1 cellular context compared by ENCODE assay signal in the genomic region with DNA sequence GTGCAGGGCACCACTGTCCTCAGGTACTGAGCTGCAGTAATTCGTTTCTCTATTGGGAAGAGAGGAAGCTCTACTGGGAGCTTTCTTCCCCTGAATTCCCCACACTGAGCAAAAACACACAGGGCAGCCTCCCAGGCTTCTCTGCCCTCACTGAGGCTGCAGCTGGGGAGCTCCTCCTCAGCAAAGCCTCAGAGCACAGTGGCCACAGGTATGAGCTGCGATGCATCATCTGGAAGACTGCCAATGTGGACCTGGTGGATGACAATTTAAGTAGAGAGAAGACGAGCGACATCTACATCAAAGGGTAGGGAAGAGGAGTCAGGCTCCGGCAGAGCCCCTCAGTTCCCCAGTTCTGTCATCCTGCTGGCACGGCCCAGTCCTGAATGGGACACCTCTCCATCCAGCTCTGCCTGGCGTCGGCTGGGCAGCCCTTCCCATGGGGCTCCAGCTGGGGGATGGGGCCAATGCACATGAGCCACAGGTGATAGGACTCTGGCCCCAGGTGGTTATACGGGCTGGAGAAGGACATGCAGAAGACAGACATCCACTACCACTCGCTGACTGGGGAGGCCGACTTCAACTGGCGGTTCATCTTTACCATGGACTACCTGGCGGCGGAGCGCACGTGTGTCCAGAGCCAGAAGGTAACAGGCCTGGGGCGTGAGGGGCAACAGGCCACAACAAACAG.
TF ChIP-seq lines count a peak whose summit lies in the region.

No MANE protein-coding gene starts in this region.

TF ChIP-seq in HCT116, 20 proteins besides CTCF, POLR2A, EP300 and RAD21:
- TF ChIP-seq POLR2AphosphoS5 (IDR thresholded peaks at IDR 0.05; ENCODE audit: low read depth, low read length) (no peak), SIN3A (IDR thresholded peaks at IDR 0.05; ENCODE audit: low read depth) (no peak), ZFX (IDR thresholded peaks at IDR 0.05) (no peak), ZNF274 (IDR thresholded peaks at IDR 0.05; ENCODE audit: low read depth, low read length) (no peak), JUND (IDR thresholded peaks at IDR 0.05) (no peak), CBX3 (IDR thresholded peaks at IDR 0.05; ENCODE audit: low read depth) (no peak), SRF (IDR thresholded peaks at IDR 0.05; ENCODE audit: low read depth) (no peak), YY1 (IDR thresholded peaks at IDR 0.05; ENCODE audit: extremely low read depth, insufficient replicate concordance, low read depth, low read length) (no peak), ELF1 (IDR thresholded peaks at IDR 0.05; ENCODE audit: borderline replicate concordance, low read depth) (no peak), TCF7L2 (IDR thresholded peaks at IDR 0.05; ENCODE audit: borderline replicate concordance, extremely low read depth, insufficient read depth, insufficient read length) (no peak), EZH2phosphoT487 (IDR thresholded peaks at IDR 0.05; ENCODE audit: borderline replicate concordance) (no peak), CEBPB (IDR thresholded peaks at IDR 0.05; ENCODE audit: low read depth) (no peak), SP1 (IDR thresholded peaks at IDR 0.05; ENCODE audit: low read depth) (no peak), EGR1 (IDR thresholded peaks at IDR 0.05; ENCODE audit: low read depth) (no peak), FOSL1 (IDR thresholded peaks at IDR 0.05; ENCODE audit: low read depth) (no peak)
- TF ChIP-seq, protein P1, sequence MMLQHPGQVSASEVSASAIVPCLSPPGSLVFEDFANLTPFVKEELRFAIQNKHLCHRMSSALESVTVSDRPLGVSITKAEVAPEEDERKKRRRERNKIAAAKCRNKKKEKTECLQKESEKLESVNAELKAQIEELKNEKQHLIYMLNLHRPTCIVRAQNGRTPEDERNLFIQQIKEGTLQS (IDR thresholded peaks at IDR 0.05): no peak
- TF ChIP-seq, protein P2, sequence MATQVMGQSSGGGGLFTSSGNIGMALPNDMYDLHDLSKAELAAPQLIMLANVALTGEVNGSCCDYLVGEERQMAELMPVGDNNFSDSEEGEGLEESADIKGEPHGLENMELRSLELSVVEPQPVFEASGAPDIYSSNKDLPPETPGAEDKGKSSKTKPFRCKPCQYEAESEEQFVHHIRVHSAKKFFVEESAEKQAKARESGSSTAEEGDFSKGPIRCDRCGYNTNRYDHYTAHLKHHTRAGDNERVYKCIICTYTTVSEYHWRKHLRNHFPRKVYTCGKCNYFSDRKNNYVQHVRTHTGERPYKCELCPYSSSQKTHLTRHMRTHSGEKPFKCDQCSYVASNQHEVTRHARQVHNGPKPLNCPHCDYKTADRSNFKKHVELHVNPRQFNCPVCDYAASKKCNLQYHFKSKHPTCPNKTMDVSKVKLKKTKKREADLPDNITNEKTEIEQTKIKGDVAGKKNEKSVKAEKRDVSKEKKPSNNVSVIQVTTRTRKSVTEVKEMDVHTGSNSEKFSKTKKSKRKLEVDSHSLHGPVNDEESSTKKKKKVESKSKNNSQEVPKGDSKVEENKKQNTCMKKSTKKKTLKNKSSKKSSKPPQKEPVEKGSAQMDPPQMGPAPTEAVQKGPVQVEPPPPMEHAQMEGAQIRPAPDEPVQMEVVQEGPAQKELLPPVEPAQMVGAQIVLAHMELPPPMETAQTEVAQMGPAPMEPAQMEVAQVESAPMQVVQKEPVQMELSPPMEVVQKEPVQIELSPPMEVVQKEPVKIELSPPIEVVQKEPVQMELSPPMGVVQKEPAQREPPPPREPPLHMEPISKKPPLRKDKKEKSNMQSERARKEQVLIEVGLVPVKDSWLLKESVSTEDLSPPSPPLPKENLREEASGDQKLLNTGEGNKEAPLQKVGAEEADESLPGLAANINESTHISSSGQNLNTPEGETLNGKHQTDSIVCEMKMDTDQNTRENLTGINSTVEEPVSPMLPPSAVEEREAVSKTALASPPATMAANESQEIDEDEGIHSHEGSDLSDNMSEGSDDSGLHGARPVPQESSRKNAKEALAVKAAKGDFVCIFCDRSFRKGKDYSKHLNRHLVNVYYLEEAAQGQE (IDR thresholded peaks at IDR 0.05; ENCODE audit: low read depth): no peak
- TF ChIP-seq, protein P3, sequence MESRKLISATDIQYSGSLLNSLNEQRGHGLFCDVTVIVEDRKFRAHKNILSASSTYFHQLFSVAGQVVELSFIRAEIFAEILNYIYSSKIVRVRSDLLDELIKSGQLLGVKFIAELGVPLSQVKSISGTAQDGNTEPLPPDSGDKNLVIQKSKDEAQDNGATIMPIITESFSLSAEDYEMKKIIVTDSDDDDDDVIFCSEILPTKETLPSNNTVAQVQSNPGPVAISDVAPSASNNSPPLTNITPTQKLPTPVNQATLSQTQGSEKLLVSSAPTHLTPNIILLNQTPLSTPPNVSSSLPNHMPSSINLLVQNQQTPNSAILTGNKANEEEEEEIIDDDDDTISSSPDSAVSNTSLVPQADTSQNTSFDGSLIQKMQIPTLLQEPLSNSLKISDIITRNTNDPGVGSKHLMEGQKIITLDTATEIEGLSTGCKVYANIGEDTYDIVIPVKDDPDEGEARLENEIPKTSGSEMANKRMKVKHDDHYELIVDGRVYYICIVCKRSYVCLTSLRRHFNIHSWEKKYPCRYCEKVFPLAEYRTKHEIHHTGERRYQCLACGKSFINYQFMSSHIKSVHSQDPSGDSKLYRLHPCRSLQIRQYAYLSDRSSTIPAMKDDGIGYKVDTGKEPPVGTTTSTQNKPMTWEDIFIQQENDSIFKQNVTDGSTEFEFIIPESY (IDR thresholded peaks at IDR 0.05; ENCODE audit: extremely low read depth, insufficient replicate concordance, low read length): no peak
- TF ChIP-seq, protein P4, sequence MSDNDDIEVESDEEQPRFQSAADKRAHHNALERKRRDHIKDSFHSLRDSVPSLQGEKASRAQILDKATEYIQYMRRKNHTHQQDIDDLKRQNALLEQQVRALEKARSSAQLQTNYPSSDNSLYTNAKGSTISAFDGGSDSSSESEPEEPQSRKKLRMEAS (IDR thresholded peaks at IDR 0.05): no peak
TF ChIP-seq in HCT116: peak in this region for 0.
